In the genomic region with DNA sequence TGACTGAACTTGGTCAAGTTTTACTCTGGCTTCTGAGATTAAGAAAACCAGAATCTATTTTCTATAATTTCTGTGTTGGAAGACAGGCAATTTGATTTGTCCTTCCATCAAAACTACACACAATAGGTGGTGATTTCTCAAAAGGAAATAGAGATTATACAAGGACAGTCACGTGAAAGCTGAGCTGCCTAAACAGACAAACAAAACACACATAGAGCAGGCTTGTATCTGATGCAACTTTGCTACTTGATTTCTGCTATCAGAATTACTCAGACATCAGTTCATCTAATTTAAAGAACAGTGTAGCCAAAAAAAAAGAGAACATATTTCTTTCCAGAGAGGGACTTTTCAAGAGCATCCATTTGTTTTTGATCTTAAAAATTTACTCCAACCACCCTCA, we compare ENCODE assay signal across 15 cellular contexts.
"Had no signal": no experiment of that assay in that cellular context is flagged by ENCODE, and none has a peak within 500 bp of the region (broad histone marks: within the 10 kb centered on the region; RNA-seq: fewer than 3 reads in every experiment).

No MANE protein-coding gene starts in this region.

- H3K36me3 ChIP-seq: left ventricle myocardium inferior, suprapubic skin had no signal

- H3K9me3 Mint-ChIP-seq: activated CD4-positive, alpha-beta T cell treated with anti-CD3 and anti-CD28 coated beads, Interleukin-2, amount 10 ng/mL, durations not matched to agents 24 days and 14 days; activated naive CD8-positive, alpha-beta T cell treated with anti-CD3 and anti-CD28 coated beads for 36 hours; endodermal cell; nephron; stimulated activated naive CD8-positive, alpha-beta T cell treated with anti-CD3 and anti-CD28 coated beads, Interleukin-15, Interleukin-2, amounts not matched to agents 100 ng/mL and 50 ng/mL, for 24 hours; type B pancreatic cell had no signal

- H3K27me3 Mint-ChIP-seq: activated CD4-positive, alpha-beta T cell treated with anti-CD3 and anti-CD28 coated beads, Interleukin-2, amount 10 ng/mL, durations not matched to agents 24 days and 14 days; activated naive CD8-positive, alpha-beta T cell treated with anti-CD3 and anti-CD28 coated beads for 36 hours; progenitor cell of endocrine pancreas; stimulated activated naive CD8-positive, alpha-beta T cell treated with anti-CD3 and anti-CD28 coated beads, Interleukin-15, Interleukin-2, amounts not matched to agents 100 ng/mL and 50 ng/mL, for 24 hours; type B pancreatic cell had no signal

- H3K9me3 ChIP-seq: left ventricle myocardium inferior, suprapubic skin had no signal

- H3K4me3 ChIP-seq: dorsolateral prefrontal cortex, left ventricle myocardium inferior, suprapubic skin had no signal

- H3K4me1 Mint-ChIP-seq: activated CD4-positive, alpha-beta T cell treated with anti-CD3 and anti-CD28 coated beads, Interleukin-2, amount 10 ng/mL, durations not matched to agents 24 days and 14 days; activated naive CD8-positive, alpha-beta T cell treated with anti-CD3 and anti-CD28 coated beads for 36 hours; endodermal cell; nephron had no signal

- H3K4me3 Mint-ChIP-seq: activated CD4-positive, alpha-beta T cell treated with anti-CD3 and anti-CD28 coated beads, Interleukin-2, amount 10 ng/mL, durations not matched to agents 24 days and 14 days; activated naive CD8-positive, alpha-beta T cell treated with anti-CD3 and anti-CD28 coated beads for 36 hours; endodermal cell; nephron; stimulated activated naive CD8-positive, alpha-beta T cell treated with anti-CD3 and anti-CD28 coated beads, Interleukin-15, Interleukin-2, amounts not matched to agents 100 ng/mL and 50 ng/mL, for 24 hours; type B pancreatic cell had no signal

- DNase-seq: activated CD4-positive, alpha-beta T cell treated with anti-CD3 and anti-CD28 coated beads, Interleukin-2, amount 10 ng/mL, durations not matched to agents 24 days and 14 days; activated CD4-positive, CD25-positive, alpha-beta regulatory T cell; activated CD8-positive, alpha-beta memory T cell treated with anti-CD3 and anti-CD28 coated beads, Interleukin-2, amount 50 U/mL, for 48 hours; activated naive CD8-positive, alpha-beta T cell treated with anti-CD3 and anti-CD28 coated beads for 36 hours; dorsolateral prefrontal cortex; endodermal cell; hypothalamus; left ventricle myocardium inferior; occipital lobe; right cardiac atrium had no signal

- H3K36me3 Mint-ChIP-seq: activated naive CD8-positive, alpha-beta T cell treated with anti-CD3 and anti-CD28 coated beads for 36 hours; type B pancreatic cell had no signal

- H3K27ac Mint-ChIP-seq: activated CD4-positive, alpha-beta T cell treated with anti-CD3 and anti-CD28 coated beads, Interleukin-2, amount 10 ng/mL, durations not matched to agents 24 days and 14 days; activated naive CD8-positive, alpha-beta T cell treated with anti-CD3 and anti-CD28 coated beads for 36 hours; endodermal cell; nephron; progenitor cell of endocrine pancreas; stimulated activated naive CD8-positive, alpha-beta T cell treated with anti-CD3 and anti-CD28 coated beads, Interleukin-15, Interleukin-2, amounts not matched to agents 100 ng/mL and 50 ng/mL, for 24 hours; type B pancreatic cell had no signal

- ATAC-seq: right cardiac atrium had no signal

- H3K4me1 ChIP-seq: left ventricle myocardium inferior, suprapubic skin had no signal

- H3K27ac ChIP-seq: dorsolateral prefrontal cortex, left ventricle myocardium inferior, suprapubic skin had no signal

- H3K27me3 ChIP-seq: dorsolateral prefrontal cortex, suprapubic skin had no signal
